ENCODE assay signal across 8 cellular contexts in genomic region chr15:63600646-63601025, GRCh38. TPM values are rescaled to one million over a fixed set of nuclear protein-coding genes. Genes with fewer than 3 reads are reported as not detected.
DNase-seq lines count a peak whose midpoint lies in the region; ATAC-seq and TF ChIP-seq lines count a peak whose summit lies in the region.

No MANE protein-coding gene starts in this region.

- no peaks in the 10 kb centered on the region for H3K27me3 ChIP-seq in GM06990 (replicated peaks; ENCODE audit: control insufficient read depth, insufficient read depth, low read length)
- H3K27me3 ChIP-seq in HCT116 (ENCODE audit: insufficient read depth, low read length), result no peaks in the 10 kb centered on the region
- H3K27me3 ChIP-seq in MG63, result no peaks in the 10 kb centered on the region
- no peaks in the 10 kb centered on the region for H3K27me3 ChIP-seq in ovary
- no peaks in the 10 kb centered on the region for H3K27me3 ChIP-seq in thymus (ENCODE audit: control insufficient read depth, insufficient read depth)

- no peak for TF ChIP-seq RAD21 in HCT116 (IDR thresholded peaks at IDR 0.05; ENCODE audit: low read depth)

- no peaks in the 10 kb centered on the region for H3K27me3 Mint-ChIP-seq in activated naive CD4-positive, alpha-beta T cell treated with anti-CD3 and anti-CD28 coated beads, Interleukin-2, amount 50 U/mL, for 24 hours

- H3K9me3 Mint-ChIP-seq in activated naive CD4-positive, alpha-beta T cell treated with anti-CD3 and anti-CD28 coated beads, Interleukin-2, amount 50 U/mL, for 24 hours, result no peaks in the 10 kb centered on the region

- no peaks in the 10 kb centered on the region for H4K20me1 ChIP-seq in HCT116 (ENCODE audit: insufficient read depth)

- H3K4me3 ChIP-seq in GM06990 (replicated peaks; ENCODE audit: low read depth, low read length) (peak overlapping the region; percentile 83), HCT116 (replicated peaks in 1 of 2; ENCODE audit: low read depth in 1 of 2, low read length in 2 of 2) (peak overlapping the region; percentile 77 to 85), MG63 (peak overlapping the region; percentile 74), SK-N-MC (peak overlapping the region; percentile 79), ovary (peak overlapping the region; percentile 65), thymus (ENCODE audit: low read length) (peak overlapping the region; percentile 56)

- H3K9me2 ChIP-seq in HCT116 (ENCODE audit: insufficient read depth), result no peaks in the 10 kb centered on the region

- H3K36me3 ChIP-seq in GM06990 (ENCODE audit: control insufficient read depth, insufficient read depth, low read length) (no peaks in the 10 kb centered on the region; the same call in none of the 2 replicates), HCT116 (ENCODE audit: control insufficient read depth in 1 of 2, insufficient read depth in 2 of 2, low read length in 2 of 2) (no peaks in the 10 kb centered on the region), MG63 (no peaks in the 10 kb centered on the region; the same call in 1 of the 2 replicates), SK-N-MC (ENCODE audit: insufficient read depth, low read length) (no peaks in the 10 kb centered on the region), ovary (no peaks in the 10 kb centered on the region), thymus (ENCODE audit: control insufficient read depth, insufficient read depth) (no peaks in the 10 kb centered on the region)

- peak; percentile 98 for DNase-seq in GM06990 (ENCODE audit: extremely low read depth, insufficient read length)
- peak; percentile 79 for DNase-seq in HCT116 (ENCODE audit: low read depth, low spot score)
- peak; percentile 95 for DNase-seq in MG63
- no peak for DNase-seq in SK-N-MC (ENCODE audit: low read depth, low spot score)
- DNase-seq in head of caudate nucleus, result peak; percentile 64 to 95 (median 88)
- DNase-seq in ovary, result peak; percentile 78 to 94 (median 87)

- H3K4me2 ChIP-seq in HCT116 (ENCODE audit: low read length), result peak overlapping the region; percentile 86

- H3K4me3 Mint-ChIP-seq in activated naive CD4-positive, alpha-beta T cell treated with anti-CD3 and anti-CD28 coated beads, Interleukin-2, amount 50 U/mL, for 24 hours, result peak overlapping the region; percentile 96

- peak; percentile 82 for ATAC-seq in HCT116

- H3K4me1 Mint-ChIP-seq in activated naive CD4-positive, alpha-beta T cell treated with anti-CD3 and anti-CD28 coated beads, Interleukin-2, amount 50 U/mL, for 24 hours, result peaks cover 64% of the 10 kb centered on the region

- no peak for TF ChIP-seq EP300 in ovary (IDR thresholded peaks at IDR 0.05)

- RAD21 ChIA-PET in HCT116 (lab: Charles Lee; ENCODE audit: low non-redundant PET in 1 of 2, low total read pairs in 2 of 2, uncharacterized antibody in 2 of 2, unreplicated experiment in 2 of 2), result interaction anchor here (1.4 to 1.9 kb wide), 2 partner anchors 95 to 134 kb away, joined by 4 to 5 read pairs; no protein-coding TSS in a partner anchor

- H3K27ac ChIP-seq in HCT116 (ENCODE audit: low read depth, low read length) (peak overlapping the region; percentile 74), SK-N-MC (no peak overlapping the region), ovary (peak overlapping the region; percentile 48 to 80), thymus (ENCODE audit: low read depth) (peak overlapping the region; percentile 67)

- peak overlapping the region; percentile 88 for H3K9ac ChIP-seq in HCT116 (ENCODE audit: low read length)
- no peak overlapping the region for H3K9ac ChIP-seq in SK-N-MC (ENCODE audit: insufficient read length)

- H3K79me2 ChIP-seq in HCT116 (ENCODE audit: insufficient read depth, low read length), result no peaks in the 10 kb centered on the region

- intact Hi-C loops in HCT116 (cut with micrococcal nuclease) (no loop called here), head of caudate nucleus (cut with DNase I) (loop anchor here (2.0 to 10.0 kb wide), 2 partner anchors 96 to 554 kb away; partner anchors contain the start of genes SNX22 and USP3), ovary (cut with DNase I) (loop anchor here in 3 of 4 donors (5.0 to 10.0 kb wide), 3 partner anchors 96 to 106 kb away; partner anchors contain the start of gene USP3 (in 2 of the 3))

- TF ChIP-seq CTCF in GM06990 (IDR thresholded peaks at IDR 0.05; ENCODE audit: insufficient read depth, low read length, poor library complexity, severe bottlenecking), result no peak
- no peak for TF ChIP-seq CTCF in HCT116 (IDR thresholded peaks at IDR 0.05 in 2 of 3, conservative IDR thresholded peaks at IDR 0.05 in 1 of 3; ENCODE audit: borderline replicate concordance in 1 of 3, insufficient read depth in 1 of 3, low read depth in 2 of 3, low read length in 2 of 3)
- TF ChIP-seq CTCF in ovary (IDR thresholded peaks at IDR 0.05), result peak in 1 of 3 donors; percentile 43

- WGBS in ovary, 3 donors, result 0% methylated on average over 27 to 58 of the region's 58 CpGs
- WGBS in thymus, result under 1% methylated on average over 58 of the region's 58 CpGs

- H3K4me1 ChIP-seq in HCT116 (ENCODE audit: control insufficient read depth in 1 of 2, insufficient read depth in 2 of 2, low read length in 2 of 2) (peaks cover 13 to 31% of the 10 kb centered on the region in 2 experiments; a peak in 3 of 4 replicates), ovary (ENCODE audit: insufficient read depth) (peaks cover 25% of the 10 kb centered on the region), thymus (ENCODE audit: control insufficient read depth, insufficient read depth, low read length) (peaks cover 14% of the 10 kb centered on the region)

- H3K27ac Mint-ChIP-seq in activated naive CD4-positive, alpha-beta T cell treated with anti-CD3 and anti-CD28 coated beads, Interleukin-2, amount 50 U/mL, for 24 hours, result peak overlapping the region; percentile 94

- H3K36me3 Mint-ChIP-seq in activated naive CD4-positive, alpha-beta T cell treated with anti-CD3 and anti-CD28 coated beads, Interleukin-2, amount 50 U/mL, for 24 hours, result no peaks in the 10 kb centered on the region

- peak; percentile 83 for TF ChIP-seq POLR2A in HCT116 (IDR thresholded peaks at IDR 0.05; ENCODE audit: borderline replicate concordance, extremely low read depth, insufficient read depth, insufficient read length)
- peak; percentile 57 for TF ChIP-seq POLR2A in ovary (IDR thresholded peaks at IDR 0.05)

- BruUV-seq in HCT116 (replicated peaks; lab: Mats Ljungman, UMichigan), result no TSS peak

- H3K9me3 ChIP-seq in HCT116 (ENCODE audit: control insufficient read depth in 1 of 2, insufficient read depth in 1 of 2, low read depth in 1 of 2, low read length in 2 of 2) (no peaks in the 10 kb centered on the region), MG63 (no peaks in the 10 kb centered on the region), SK-N-MC (ENCODE audit: low read depth, low read length) (no peaks in the 10 kb centered on the region), ovary (no peaks in the 10 kb centered on the region), thymus (ENCODE audit: control insufficient read depth) (no peaks in the 10 kb centered on the region)

- CTCF ChIA-PET in HCT116 (lab: Charles Lee), result interaction anchor here (1.7 to 3.6 kb wide), 6 partner anchors 10 to 469 kb away, joined by 4 to 55 read pairs (median 9); no protein-coding TSS in a partner anchor

- POLR2A ChIA-PET in HCT116 (lab: Charles Lee), result interaction anchor here (0.9 to 2.2 kb wide), 4 partner anchors 47 to 443 kb away, joined by 4 to 7 read pairs (median 4); partner anchors contain the start of genes RPS27L and USP3

- H2AFZ ChIP-seq in HCT116 (ENCODE audit: low read depth, low read length, poor library complexity, severe bottlenecking), result no peak overlapping the region

TF ChIP-seq in HCT116, 20 proteins besides CTCF, POLR2A, EP300 and RAD21:
- no peak for TF ChIP-seq JUND (IDR thresholded peaks at IDR 0.05)
- peak; percentile 79 for TF ChIP-seq SIN3A (IDR thresholded peaks at IDR 0.05; ENCODE audit: low read depth)
- TF ChIP-seq EGR1 (IDR thresholded peaks at IDR 0.05; ENCODE audit: low read depth), result peak; percentile 75; the same call in 1 of the 2 replicates
- peak; percentile 97 for TF ChIP-seq MAX (IDR thresholded peaks at IDR 0.05)
- TF ChIP-seq POLR2AphosphoS5 (IDR thresholded peaks at IDR 0.05; ENCODE audit: low read depth, low read length), result peak; percentile 95
- TF ChIP-seq TCF7L2 (IDR thresholded peaks at IDR 0.05; ENCODE audit: borderline replicate concordance, extremely low read depth, insufficient read depth, insufficient read length), result peak; percentile 6

RNA-seq across cellular contexts. Expression of gene FBXL22, which starts 3.4 kb away (rescaled TPM):
- total RNA-seq in HCT116 (2021; ENCODE audit: unreplicated experiment) (0.49 TPM), ovary (10 to 100 TPM in 3 of 7 donors, 1 to 10 TPM in 3, under 1 TPM in 1; 0.48 to 27.5 (median 5.3) TPM)
- 0.10 and 0.17 TPM in 2 replicates for polyA plus RNA-seq in HCT116 (2012)
- not detected in 2 replicates for total RNA-seq in MG63 (2014; rRNA removed; shearing (Covaris generic); ENCODE audit: low replicate concordance)
- polyA plus RNA-seq in ovary (1 to 10 TPM; 4.5 to 6.3 TPM), thymus (0.68 TPM)
